Comparison of ENCODE assay signal across 2 cellular contexts in the genomic region with DNA sequence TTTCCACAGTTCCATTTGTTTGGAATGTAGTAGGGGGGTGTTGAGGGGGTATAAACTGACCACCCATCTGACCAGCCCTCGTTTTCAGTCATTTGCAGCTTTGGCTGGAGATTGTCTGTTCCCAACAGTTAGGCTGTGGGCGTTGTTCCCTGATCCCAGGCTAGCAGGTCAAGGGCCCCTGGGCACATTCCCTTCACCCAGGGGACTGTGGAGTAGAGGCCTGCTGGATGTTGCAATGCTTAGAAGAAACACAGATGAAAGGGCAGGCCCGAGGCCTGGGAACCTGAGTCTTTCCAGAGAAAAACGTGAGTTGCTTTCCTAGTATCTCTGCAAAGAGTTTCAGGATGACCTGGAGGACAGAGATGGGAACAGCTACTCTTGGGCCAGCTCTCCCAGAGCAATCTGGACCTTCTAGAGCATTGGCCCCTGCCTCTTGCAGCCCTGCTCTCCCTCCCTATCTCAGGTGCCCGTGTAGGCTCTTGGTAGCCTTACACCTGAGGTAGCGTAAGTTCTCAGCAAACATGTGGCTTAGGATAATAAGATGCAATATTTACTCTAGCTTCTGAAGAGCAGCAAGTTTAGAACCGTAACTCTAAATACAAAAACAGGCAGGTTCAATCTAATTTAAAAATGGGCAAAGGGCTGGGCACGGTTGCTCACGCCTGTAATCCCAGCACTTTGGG.
TF ChIP-seq lines count a peak whose summit lies in the region.

No MANE protein-coding gene starts in this region.

TF ChIP-seq in H1, 55 proteins besides CTCF, POLR2A, EP300 and RAD21:
- no peak for TF ChIP-seq SP1 (IDR thresholded peaks at IDR 0.05; ENCODE audit: low read depth, low read length)
- TF ChIP-seq SUZ12 (IDR thresholded peaks at IDR 0.05; ENCODE audit: low read length), result no peak
- TF ChIP-seq KDM1A (IDR thresholded peaks at IDR 0.05; ENCODE audit: borderline replicate concordance, low read length), result no peak
- TF ChIP-seq, protein P1, sequence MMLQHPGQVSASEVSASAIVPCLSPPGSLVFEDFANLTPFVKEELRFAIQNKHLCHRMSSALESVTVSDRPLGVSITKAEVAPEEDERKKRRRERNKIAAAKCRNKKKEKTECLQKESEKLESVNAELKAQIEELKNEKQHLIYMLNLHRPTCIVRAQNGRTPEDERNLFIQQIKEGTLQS (IDR thresholded peaks at IDR 0.05; ENCODE audit: insufficient read depth, low read depth, low read length), result no peak
- TF ChIP-seq SP4 (IDR thresholded peaks at IDR 0.05; ENCODE audit: low read length), result no peak
- no peak for TF ChIP-seq RXRA (IDR thresholded peaks at IDR 0.05; ENCODE audit: insufficient read depth, low read depth, low read length)
- TF ChIP-seq KDM5A (IDR thresholded peaks at IDR 0.05; ENCODE audit: low read length), result no peak
- TF ChIP-seq NRF1 (IDR thresholded peaks at IDR 0.05; ENCODE audit: low read depth, low read length), result no peak
- TF ChIP-seq NANOG (IDR thresholded peaks at IDR 0.05; ENCODE audit: insufficient read depth, low read depth, low read length, poor library complexity, severe bottlenecking), result no peak
- no peak for TF ChIP-seq ASH2L (IDR thresholded peaks at IDR 0.05; ENCODE audit: low read length)
- no peak for TF ChIP-seq ZNF274 (IDR thresholded peaks at IDR 0.05; ENCODE audit: borderline replicate concordance, extremely low read depth, low read length)
- no peak for TF ChIP-seq BCL11A (IDR thresholded peaks at IDR 0.05; ENCODE audit: low read depth in 2 of 2, low read length in 2 of 2)
- TF ChIP-seq, protein P2, sequence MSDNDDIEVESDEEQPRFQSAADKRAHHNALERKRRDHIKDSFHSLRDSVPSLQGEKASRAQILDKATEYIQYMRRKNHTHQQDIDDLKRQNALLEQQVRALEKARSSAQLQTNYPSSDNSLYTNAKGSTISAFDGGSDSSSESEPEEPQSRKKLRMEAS (IDR thresholded peaks at IDR 0.05), result no peak
- no peak for TF ChIP-seq HDAC2 (IDR thresholded peaks at IDR 0.05; ENCODE audit: borderline replicate concordance in 1 of 2, low read depth in 2 of 2, low read length in 2 of 2)
- TF ChIP-seq RNF2 (IDR thresholded peaks at IDR 0.05; ENCODE audit: borderline replicate concordance, low read depth, low read length, missing control alignments, poor library complexity, severe bottlenecking), result no peak
- no peak for TF ChIP-seq TBP (IDR thresholded peaks at IDR 0.05; ENCODE audit: low read depth, low read length)

TF ChIP-seq in liver, 16 proteins besides CTCF, POLR2A, EP300 and RAD21:
- TF ChIP-seq SP1 (IDR thresholded peaks at IDR 0.05), result peak; percentile 83
- TF ChIP-seq, protein P3, sequence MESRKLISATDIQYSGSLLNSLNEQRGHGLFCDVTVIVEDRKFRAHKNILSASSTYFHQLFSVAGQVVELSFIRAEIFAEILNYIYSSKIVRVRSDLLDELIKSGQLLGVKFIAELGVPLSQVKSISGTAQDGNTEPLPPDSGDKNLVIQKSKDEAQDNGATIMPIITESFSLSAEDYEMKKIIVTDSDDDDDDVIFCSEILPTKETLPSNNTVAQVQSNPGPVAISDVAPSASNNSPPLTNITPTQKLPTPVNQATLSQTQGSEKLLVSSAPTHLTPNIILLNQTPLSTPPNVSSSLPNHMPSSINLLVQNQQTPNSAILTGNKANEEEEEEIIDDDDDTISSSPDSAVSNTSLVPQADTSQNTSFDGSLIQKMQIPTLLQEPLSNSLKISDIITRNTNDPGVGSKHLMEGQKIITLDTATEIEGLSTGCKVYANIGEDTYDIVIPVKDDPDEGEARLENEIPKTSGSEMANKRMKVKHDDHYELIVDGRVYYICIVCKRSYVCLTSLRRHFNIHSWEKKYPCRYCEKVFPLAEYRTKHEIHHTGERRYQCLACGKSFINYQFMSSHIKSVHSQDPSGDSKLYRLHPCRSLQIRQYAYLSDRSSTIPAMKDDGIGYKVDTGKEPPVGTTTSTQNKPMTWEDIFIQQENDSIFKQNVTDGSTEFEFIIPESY (IDR thresholded peaks at IDR 0.05), result peak; percentile 44
- TF ChIP-seq, protein P2 (IDR thresholded peaks at IDR 0.05), result peak; percentile 75
- peak; percentile 67 for TF ChIP-seq YY1 (IDR thresholded peaks at IDR 0.05)
- peak; percentile 45 to 79 for TF ChIP-seq JUND (IDR thresholded peaks at IDR 0.05)
- peak; percentile 76 for TF ChIP-seq NR2F2 (IDR thresholded peaks at IDR 0.05)
- TF ChIP-seq EGR1 (IDR thresholded peaks at IDR 0.05; ENCODE audit: low read depth in 2 of 2), result peak; percentile 35 to 73
- no peak for TF ChIP-seq GABPA (IDR thresholded peaks at IDR 0.05 in 1 of 2, conservative IDR thresholded peaks at IDR 0.05 in 1 of 2)
- TF ChIP-seq, protein P4, sequence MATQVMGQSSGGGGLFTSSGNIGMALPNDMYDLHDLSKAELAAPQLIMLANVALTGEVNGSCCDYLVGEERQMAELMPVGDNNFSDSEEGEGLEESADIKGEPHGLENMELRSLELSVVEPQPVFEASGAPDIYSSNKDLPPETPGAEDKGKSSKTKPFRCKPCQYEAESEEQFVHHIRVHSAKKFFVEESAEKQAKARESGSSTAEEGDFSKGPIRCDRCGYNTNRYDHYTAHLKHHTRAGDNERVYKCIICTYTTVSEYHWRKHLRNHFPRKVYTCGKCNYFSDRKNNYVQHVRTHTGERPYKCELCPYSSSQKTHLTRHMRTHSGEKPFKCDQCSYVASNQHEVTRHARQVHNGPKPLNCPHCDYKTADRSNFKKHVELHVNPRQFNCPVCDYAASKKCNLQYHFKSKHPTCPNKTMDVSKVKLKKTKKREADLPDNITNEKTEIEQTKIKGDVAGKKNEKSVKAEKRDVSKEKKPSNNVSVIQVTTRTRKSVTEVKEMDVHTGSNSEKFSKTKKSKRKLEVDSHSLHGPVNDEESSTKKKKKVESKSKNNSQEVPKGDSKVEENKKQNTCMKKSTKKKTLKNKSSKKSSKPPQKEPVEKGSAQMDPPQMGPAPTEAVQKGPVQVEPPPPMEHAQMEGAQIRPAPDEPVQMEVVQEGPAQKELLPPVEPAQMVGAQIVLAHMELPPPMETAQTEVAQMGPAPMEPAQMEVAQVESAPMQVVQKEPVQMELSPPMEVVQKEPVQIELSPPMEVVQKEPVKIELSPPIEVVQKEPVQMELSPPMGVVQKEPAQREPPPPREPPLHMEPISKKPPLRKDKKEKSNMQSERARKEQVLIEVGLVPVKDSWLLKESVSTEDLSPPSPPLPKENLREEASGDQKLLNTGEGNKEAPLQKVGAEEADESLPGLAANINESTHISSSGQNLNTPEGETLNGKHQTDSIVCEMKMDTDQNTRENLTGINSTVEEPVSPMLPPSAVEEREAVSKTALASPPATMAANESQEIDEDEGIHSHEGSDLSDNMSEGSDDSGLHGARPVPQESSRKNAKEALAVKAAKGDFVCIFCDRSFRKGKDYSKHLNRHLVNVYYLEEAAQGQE (IDR thresholded peaks at IDR 0.05), result peak; percentile 63
- TF ChIP-seq HNF4G (IDR thresholded peaks at IDR 0.05), result peak; percentile 48
- TF ChIP-seq FOXA2 (IDR thresholded peaks at IDR 0.05), result no peak
- TF ChIP-seq, protein P1 (IDR thresholded peaks at IDR 0.05), result no peak
- TF ChIP-seq FOXA1 (IDR thresholded peaks at IDR 0.05), result peak; percentile 48
- TF ChIP-seq TAF1 (conservative IDR thresholded peaks at IDR 0.05), result no peak
- peak; percentile 85 to 93 for TF ChIP-seq HNF4A (conservative IDR thresholded peaks at IDR 0.05)
- TF ChIP-seq RXRA (IDR thresholded peaks at IDR 0.05), result peak; percentile 94 to 95
